ENCODE assay signal across 21 cellular contexts in genomic region chr3:183148056-183148455, GRCh38. TPM values are rescaled to one million over a fixed set of nuclear protein-coding genes. Genes with fewer than 3 reads are reported as not detected.
A peak's percentile ranks its signal among the peaks of the same experiment; 100 is the strongest.
DNase-seq lines count a peak whose midpoint lies in the region; ATAC-seq and TF ChIP-seq lines count a peak whose summit lies in the region.
"Had no signal": no experiment of that assay in that cellular context is flagged by ENCODE, and none has a peak within 500 bp of the region (broad histone marks: within the 10 kb centered on the region; RNA-seq: fewer than 3 reads in every experiment).

No MANE protein-coding gene starts in this region.

- H3K4me1 ChIP-seq in adipocyte (ENCODE audit: control insufficient read depth, insufficient read depth, low read length) (peaks cover 4% of the 10 kb centered on the region), A673 (ENCODE audit: insufficient read depth, low read length, poor library complexity, severe bottlenecking) (no peaks in the 10 kb centered on the region)
- H3K4me1 ChIP-seq: foreskin keratinocyte, prostate gland, thyroid gland had no signal

- H3K9ac ChIP-seq in adipocyte (ENCODE audit: low read length): no peak overlapping the region

- intact Hi-C loops in A673 (cut with micrococcal nuclease; ENCODE audit: unreplicated experiment): no loop called here

- H3K36me3 ChIP-seq in adipocyte (ENCODE audit: control insufficient read depth, insufficient read depth, low read length, severe bottlenecking): no peaks in the 10 kb centered on the region
- no peaks in the 10 kb centered on the region for H3K36me3 ChIP-seq in A673 (ENCODE audit: insufficient read depth, low read length, poor library complexity, severe bottlenecking)
- H3K36me3 ChIP-seq: prostate gland, thyroid gland had no signal

- H3K9me3 ChIP-seq in adipocyte (ENCODE audit: control insufficient read depth, low read length) (no peaks in the 10 kb centered on the region), A673 (ENCODE audit: low read depth, low read length, poor library complexity, severe bottlenecking) (no peaks in the 10 kb centered on the region)
- H3K9me3 ChIP-seq: prostate gland, thyroid gland had no signal

- no peak for TF ChIP-seq CTCF in fibroblast of pulmonary artery (IDR thresholded peaks at IDR 0.05; ENCODE audit: low read length, missing control alignments)
- TF ChIP-seq CTCF in A673 (conservative IDR thresholded peaks at IDR 0.05; ENCODE audit: low read depth, low read length): no peak

- peak; percentile 63 for DNase-seq in HCEC 1CT
- DNase-seq in adipocyte (ENCODE audit: low read depth): peak; percentile 66
- DNase-seq in fibroblast of pulmonary artery (ENCODE audit: low read depth): peak; percentile 77
- DNase-seq in stromal cell of bone marrow (ENCODE audit: low read depth): peak; percentile 54
- DNase-seq in A673 (ENCODE audit: low spot score): no peak
- DNase-seq: activated CD8-positive, alpha-beta T cell treated with anti-CD3 and anti-CD28 coated beads, Interleukin-2, amount 10 ng/mL, durations not matched to agents 7 days and 5 days; activated T-cell treated with anti-CD3 and anti-CD28 coated beads, Interleukin-2, amount 50 U/mL, for 48 hours; DMS 273 treated with DMSO at 0.1 percent for 48 hours; effector memory CD4-positive, alpha-beta T cell; foreskin keratinocyte; kidney glomerular epithelial cell; NCI-H2081; NCI-H524 treated with DMSO at 0.1 percent for 48 hours; SHP77; stimulated activated CD4-positive, alpha-beta T cell treated with anti-CD3 and anti-CD28 coated beads, Interleukin-12 subunit alpha, Interleukin-12 subunit beta, amount 100 ng/mL, for 4 hours; T-helper 1 cell; thyroid gland had no signal

- CTCF ChIA-PET in A673 (lab: Charles Lee): no interaction called here

- POLR2A ChIA-PET in A673 (lab: Charles Lee; ENCODE audit: low non-redundant PET): no interaction called here

- no peak overlapping the region for H3K27ac ChIP-seq in A673 (ENCODE audit: low read depth, low read length, poor library complexity, severe bottlenecking)
- H3K27ac ChIP-seq: foreskin keratinocyte, prostate gland, thyroid gland had no signal

- no peak for ATAC-seq in GM18907 (IDR thresholded peaks at IDR 0.05; ENCODE audit: unreplicated experiment)
- no peak for ATAC-seq in activated CD4-positive, CD25-positive, alpha-beta regulatory T cell treated with anti-CD3 and anti-CD28 coated beads, Interleukin-2, amount 50 U/mL, for 24 hours
- ATAC-seq: activated CD8-positive, alpha-beta T cell treated with anti-CD3 and anti-CD28 coated beads, Interleukin-2, amount 10 ng/mL, durations not matched to agents 7 days and 5 days; foreskin keratinocyte had no signal

- H3K27me3 ChIP-seq in adipocyte (replicated peaks; ENCODE audit: control insufficient read depth, insufficient read depth, low read length) (peaks cover 28% of the 10 kb centered on the region), A673 (replicated peaks; ENCODE audit: insufficient read depth, low read depth, low read length, poor library complexity) (no peaks in the 10 kb centered on the region)
- H3K27me3 ChIP-seq: foreskin keratinocyte, thyroid gland had no signal

- no TSS peak for BruUV-seq in A673 (replicated peaks; lab: Mats Ljungman, UMichigan)

- no peak overlapping the region for H3K4me3 ChIP-seq in adipocyte (ENCODE audit: low read length)
- H3K4me3 ChIP-seq in fibroblast of pulmonary artery (replicated peaks; ENCODE audit: low read depth, low read length): no peak overlapping the region
- no peak overlapping the region for H3K4me3 ChIP-seq in A673 (ENCODE audit: low read depth, low read length, poor library complexity, severe bottlenecking)
- H3K4me3 ChIP-seq: prostate gland, thyroid gland had no signal

RNA-seq across cellular contexts. Expression of gene LAMP3, which starts 14.5 kb away (rescaled TPM):
- total RNA-seq in A673 (2021): 0.70 and 1.0 TPM in 2 replicates
- total RNA-seq: cardiac septum had no signal

RNA-seq across cellular contexts. Expression of gene MCCC1, which starts 48.8 kb away (rescaled TPM):
- 19.2 and 27.4 TPM in 2 replicates for total RNA-seq in A673 (2021)
